26 cellular contexts compared by ENCODE assay signal in the genomic region with DNA sequence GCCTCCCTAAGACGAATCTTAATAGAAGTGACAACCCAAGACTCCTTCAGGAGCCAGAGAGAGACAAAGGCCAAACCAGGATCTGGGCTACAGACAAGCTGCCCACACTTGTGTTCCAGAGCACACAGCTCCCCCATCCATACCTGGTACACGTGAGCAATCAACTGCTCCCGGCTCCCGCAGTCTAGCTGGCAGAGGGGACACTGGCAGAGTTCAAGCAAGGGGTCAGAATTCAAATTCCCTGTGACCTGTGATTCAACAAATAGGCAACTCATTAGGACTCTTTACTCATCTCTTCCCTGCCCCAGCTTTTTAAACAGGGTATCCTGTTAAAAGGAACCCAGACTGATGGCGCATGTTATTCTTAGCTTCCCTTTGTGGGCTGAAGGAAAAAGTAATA.
"Had no signal": no experiment of that assay in that cellular context is flagged by ENCODE, and none has a peak within 500 bp of the region (broad histone marks: within the 10 kb centered on the region; RNA-seq: fewer than 3 reads in every experiment).

No MANE protein-coding gene starts in this region.

- H3K27ac Mint-ChIP-seq: naive thymus-derived CD8-positive, alpha-beta T cell; natural killer cell treated with Interleukin-12 subunit alpha and Interleukin-12 subunit beta and Interleukin-15 and Interleukin-18, amount 100 ng/mL, for 72 hours; nephron progenitor cell; stimulated activated memory B cell treated with anti-CD40 and anti-IgM and Interleukin-4, amounts not matched to agents 10 μg/mL and 1 μg/mL and 100 μg/mL, for 72 hours had no signal

- DNase-seq: naive B cell; naive thymus-derived CD8-positive, alpha-beta T cell; nephron progenitor cell; nucleus accumbens; pancreas; psoas muscle; right cardiac atrium; sigmoid colon; small intestine; stimulated activated CD4-positive, alpha-beta T cell treated with anti-CD3 and anti-CD28 coated beads, Interleukin-15, amount 100 ng/mL, for 24 hours; stimulated activated CD4-positive, alpha-beta T cell treated with anti-CD3 and anti-CD28 coated beads, Interleukin-2, amount 100 ng/mL, for 24 hours; stimulated activated CD4-positive, alpha-beta T cell treated with anti-CD3 and anti-CD28 coated beads, Interleukin-2, amount 100 ng/mL, for 48 hours; stimulated activated CD4-positive, alpha-beta T cell treated with anti-CD3 and anti-CD28 coated beads, Interleukin-4, amount 100 ng/mL, for 24 hours; stimulated activated naive CD4-positive, alpha-beta T cell; stimulated activated naive CD8-positive, alpha-beta T cell treated with anti-CD3 and anti-CD28 coated beads, Interleukin-15, Interleukin-2, amounts not matched to agents 100 U/mL and 50 U/mL, for 24 hours; substantia nigra; testis; tibial artery; transverse colon; upper lobe of left lung had no signal

- H3K27me3 Mint-ChIP-seq: naive B cell; naive thymus-derived CD8-positive, alpha-beta T cell; natural killer cell treated with Interleukin-12 subunit alpha and Interleukin-12 subunit beta and Interleukin-15 and Interleukin-18, amount 100 ng/mL, for 72 hours; stimulated activated memory B cell treated with anti-CD40 and anti-IgM and Interleukin-4, amounts not matched to agents 10 μg/mL and 1 μg/mL and 100 μg/mL, for 72 hours had no signal

- H3K4me1 Mint-ChIP-seq: nephron progenitor cell; neural crest cell; stimulated activated memory B cell treated with anti-CD40 and anti-IgM and Interleukin-4, amounts not matched to agents 10 μg/mL and 1 μg/mL and 100 μg/mL, for 72 hours had no signal

- H3K27me3 ChIP-seq: neutrophil, pancreas, sigmoid colon, suprapubic skin, testis, tibial artery, transverse colon, upper lobe of left lung, vagina had no signal

- H3K9me3 Mint-ChIP-seq: naive B cell; naive thymus-derived CD8-positive, alpha-beta T cell; natural killer cell treated with Interleukin-12 subunit alpha and Interleukin-12 subunit beta and Interleukin-15 and Interleukin-18, amount 100 ng/mL, for 72 hours; nephron progenitor cell; neural crest cell; stimulated activated memory B cell treated with anti-CD40 and anti-IgM and Interleukin-4, amounts not matched to agents 10 μg/mL and 1 μg/mL and 100 μg/mL, for 72 hours had no signal

- H3K4me3 Mint-ChIP-seq: naive B cell; naive thymus-derived CD8-positive, alpha-beta T cell; natural killer cell treated with Interleukin-12 subunit alpha and Interleukin-12 subunit beta and Interleukin-15 and Interleukin-18, amount 100 ng/mL, for 72 hours; nephron progenitor cell; neural crest cell; stimulated activated memory B cell treated with anti-CD40 and anti-IgM and Interleukin-4, amounts not matched to agents 10 μg/mL and 1 μg/mL and 100 μg/mL, for 72 hours had no signal

- H3K27ac ChIP-seq: neutrophil, pancreas, psoas muscle, sigmoid colon, suprapubic skin, testis, tibial artery, transverse colon, upper lobe of left lung, vagina had no signal

- H3K9me3 ChIP-seq: neutrophil, pancreas, psoas muscle, sigmoid colon, suprapubic skin, testis, tibial artery, transverse colon, upper lobe of left lung, vagina had no signal

- H3K4me3 ChIP-seq: pancreas, psoas muscle, sigmoid colon, suprapubic skin, testis, tibial artery, transverse colon, upper lobe of left lung, vagina had no signal

- H3K4me1 ChIP-seq: suprapubic skin, upper lobe of left lung, vagina had no signal

- ATAC-seq: naive thymus-derived CD8-positive, alpha-beta T cell; natural killer cell treated with Interleukin-12 subunit alpha and Interleukin-12 subunit beta and Interleukin-15 and Interleukin-18, amount 100 ng/mL, for 72 hours; pancreas; psoas muscle; right cardiac atrium; stimulated activated memory B cell treated with anti-CD40 and anti-IgM and Interleukin-4, amounts not matched to agents 10 μg/mL and 1 μg/mL and 100 μg/mL, for 72 hours; stimulated activated naive CD8-positive, alpha-beta T cell treated with anti-CD3 and anti-CD28 coated beads, Interleukin-15, Interleukin-2, amounts not matched to agents 100 U/mL and 50 U/mL, for 24 hours had no signal
